In genomic region chr2:120550893-120551446, GRCh38 we compare ENCODE assay signal across 21 cellular contexts.
A peak's percentile ranks its signal among the peaks of the same experiment; 100 is the strongest.
DNase-seq lines count a peak whose midpoint lies in the region; ATAC-seq, FAIRE-seq and TF ChIP-seq lines count a peak whose summit lies in the region.
"Had no signal": no experiment of that assay in that cellular context is flagged by ENCODE, and none has a peak within 500 bp of the region (broad histone marks: within the 10 kb centered on the region; RNA-seq: fewer than 3 reads in every experiment).

No MANE protein-coding gene starts in this region.

- TF ChIP-seq CTCF in heart right ventricle (IDR thresholded peaks at IDR 0.05) (no peak), HepG2 (CRISPR knock-in tag; IDR thresholded peaks at IDR 0.05) (peak; percentile 27; the same call in 1 of the 2 replicates)

- TF ChIP-seq EP300 in HepG2 (IDR thresholded peaks at IDR 0.05; ENCODE audit: low read depth in 2 of 2, low read length in 2 of 2) (peak; percentile 83 to 96), HepG2 (CRISPR knock-in tag; IDR thresholded peaks at IDR 0.05; ENCODE audit: borderline replicate concordance) (peak; percentile 89; the same call in 1 of the 2 replicates)

- H3K27me3 ChIP-seq in heart right ventricle (no peaks in the 10 kb centered on the region), HepG2 (ENCODE audit: control insufficient read depth in 1 of 2, insufficient read depth in 2 of 2, low read length in 2 of 2) (no peaks in the 10 kb centered on the region)
- H3K27me3 ChIP-seq: SJSA1 had no signal

- FAIRE-seq in HepG2 (lab: Jason Lieb, UNC): peak; percentile 92
- FAIRE-seq: G401.6, GM12878, HTR-8/SVneo had no signal

- H3K36me3 ChIP-seq in heart right ventricle (no peaks in the 10 kb centered on the region), HepG2 (replicated peaks in 1 of 2; ENCODE audit: control insufficient read depth in 1 of 2, insufficient read depth in 2 of 2, low read length in 2 of 2) (no peaks in the 10 kb centered on the region)
- H3K36me3 ChIP-seq: SJSA1 had no signal

- H3K4me2 ChIP-seq in HepG2 (ENCODE audit: low read depth, low read length): peak overlapping the region; percentile 46

- POLR2A ChIA-PET in HepG2 (lab: Yijun Ruan, JAX): interaction anchor here (0.6 to 6.3 kb wide), 14 partner anchors 9 to 208 kb away, joined by 3 to 105 read pairs (median 4); no protein-coding TSS in a partner anchor

- no peak for DNase-seq in heart right ventricle
- no peak for DNase-seq in Right ventricle myocardium superior
- DNase-seq in amniotic epithelial cell (ENCODE audit: low read depth): peak; percentile 34
- DNase-seq in HepG2 (ENCODE audit: low spot score): peak; percentile 95
- no peak for DNase-seq in epidermal melanocyte (ENCODE audit: insufficient read length, low spot score)
- DNase-seq: 8988T; CD8-positive, alpha-beta memory T cell; DND-41; GM23248; NCI-H1417; NCI-H187 treated with DMSO at 0.1 percent for 48 hours; NCI-H526 treated with DMSO at 0.1 percent for 48 hours had no signal

- H4K20me1 ChIP-seq in HepG2 (ENCODE audit: insufficient read depth, low read length): no peaks in the 10 kb centered on the region

- H3K4me1 ChIP-seq in heart right ventricle: peaks cover 10 to 54% (median 44%) of the 10 kb centered on the region in 9 donors
- H3K4me1 ChIP-seq in HepG2 (ENCODE audit: insufficient read depth, low read length): peaks cover 99% of the 10 kb centered on the region

- no peak overlapping the region for H3K4me3 ChIP-seq in heart right ventricle
- no peak overlapping the region for H3K4me3 ChIP-seq in HepG2 (replicated peaks in 1 of 3; ENCODE audit: insufficient read depth in 1 of 3, low read depth in 2 of 3, low read length in 3 of 3)
- H3K4me3 ChIP-seq: GM12878, GM23248, SJSA1 had no signal

- H3K9me3 ChIP-seq in heart right ventricle: no peaks in the 10 kb centered on the region
- no peaks in the 10 kb centered on the region for H3K9me3 ChIP-seq in HepG2 (ENCODE audit: low read length)
- H3K9me3 ChIP-seq: SJSA1 had no signal

- H3K9ac ChIP-seq in HepG2 (ENCODE audit: insufficient read depth, low read depth, low read length): no peak overlapping the region
- H3K9ac ChIP-seq: GM23248 had no signal

- CTCF ChIA-PET in HepG2 (lab: Yijun Ruan, JAX; ENCODE audit: low intra/inter-chr PET ratio, low total read pairs): interaction anchor here (0.9 kb wide), 1 partner anchor 208 kb away, joined by 3 read pairs; no protein-coding TSS in a partner anchor

- H3K27ac ChIP-seq in heart right ventricle (peak overlapping the region in 6 of 10 donors; percentile 29 to 84 (median 59)), HepG2 (ENCODE audit: extremely low read length, insufficient read depth, low read length) (peak overlapping the region; percentile 70)
- H3K27ac ChIP-seq: GM23248, HL-60, RWPE1, SJSA1 had no signal

- intact Hi-C loops in heart right ventricle (cut with DNase I) (loop anchor here in 8 of 10 donors (5.0 to 10.0 kb wide), 9 partner anchors 34 to 209 kb away; partner anchors contain the start of gene INHBB (in 3 of the 8)), Right ventricle myocardium superior (cut with DNase I) (loop anchor here (10.0 kb wide), 1 partner anchor 206 kb away; the partner anchor contains the start of gene INHBB), HepG2 (cut with micrococcal nuclease; ENCODE audit: unreplicated experiment) (loop anchor here (1.0 to 5.0 kb wide), 4 partner anchors 49 to 154 kb away; no protein-coding TSS in a partner anchor)

- H3K79me2 ChIP-seq in HepG2 (ENCODE audit: insufficient read depth, low read length): no peaks in the 10 kb centered on the region

- TF ChIP-seq RAD21 in HepG2 (CRISPR knock-in tag; IDR thresholded peaks at IDR 0.05): 0 out of 2 replicates have a peak, but pooled peaks have one; percentile 3

- WGBS in heart right ventricle, 2 donors: 45 to 53% methylated on average over 2 of the region's 2 CpGs
- WGBS in HepG2 (ENCODE audit: low lambda C conversion rate): 24% methylated on average over 2 of the region's 2 CpGs

- no peak for ATAC-seq in heart right ventricle
- no peak for ATAC-seq in Right ventricle myocardium superior (ENCODE audit: poor library complexity)
- ATAC-seq in HepG2: peak; percentile 44
- no peak for ATAC-seq in HG03457 (IDR thresholded peaks at IDR 0.05; ENCODE audit: unreplicated experiment)
- ATAC-seq in GM18511 (IDR thresholded peaks at IDR 0.05; ENCODE audit: unreplicated experiment): no peak
- no peak for ATAC-seq in GM21717 (IDR thresholded peaks at IDR 0.05; ENCODE audit: unreplicated experiment)

- BruUV-seq in HepG2 (replicated peaks; lab: Mats Ljungman, UMichigan): no TSS peak

- in situ Hi-C loops in HepG2 (cut with HindIII; ENCODE audit: extremely low pct_ligation_motif_present, low pct_unique_long_range_greater_than_20kb): loop anchor here (5.0 to 10.0 kb wide), 3 partner anchors 34 to 209 kb away; no protein-coding TSS in a partner anchor

- no peak overlapping the region for H2AFZ ChIP-seq in HepG2 (ENCODE audit: low read length)
- H2AFZ ChIP-seq: GM23248 had no signal

- no peak for TF ChIP-seq POLR2A in HepG2 (IDR thresholded peaks at IDR 0.05; ENCODE audit: insufficient read depth in 1 of 2, low read depth in 2 of 2, low read length in 2 of 2)

TF ChIP-seq in HepG2, 621 proteins besides CTCF, POLR2A, EP300 and RAD21 (continues in another document):
- TF ChIP-seq ZNF597 (CRISPR knock-in tag; IDR thresholded peaks at IDR 0.05) (no peak), BATF2 (CRISPR knock-in tag; IDR thresholded peaks at IDR 0.05) (no peak), PAWR (CRISPR knock-in tag; IDR thresholded peaks at IDR 0.05; ENCODE audit: borderline replicate concordance) (no peak), AGO1 (IDR thresholded peaks at IDR 0.05; ENCODE audit: low read depth, low read length, poor library complexity, severe bottlenecking) (no peak), ATF5 (CRISPR knock-in tag; IDR thresholded peaks at IDR 0.05; ENCODE audit: low read depth) (no peak), ZNF292 (CRISPR knock-in tag; IDR thresholded peaks at IDR 0.05; ENCODE audit: borderline replicate concordance, low read depth) (peak; percentile 95; the same call in 1 of the 2 replicates)

Comparison
In these comparisons a context has a peak if more than half of its experiments do, and no peak if none do; other contexts are left out.
1. DNase-seq: peak in amniotic epithelial cell (single experiment) and HepG2 (single experiment); none in heart right ventricle (0 of 2), Right ventricle myocardium superior (single experiment) and epidermal melanocyte (single experiment).